Comparison of ENCODE assay signal across 8 cellular contexts in genomic region chr1:25543425-25544242, GRCh38. TPM values are rescaled to one million over a fixed set of nuclear protein-coding genes. Genes with fewer than 3 reads are reported as not detected.
DNase-seq lines count a peak whose midpoint lies in the region; ATAC-seq and TF ChIP-seq lines count a peak whose summit lies in the region.

Gene LDLRAP1, plus strand, starts transcription at chr1:25543606. Its CDS starts 93 bp downstream, at chr1:25543699.

- H3K4me1 ChIP-seq in HUES48 (ENCODE audit: control insufficient read depth, insufficient read depth, low read length), result peaks cover 6% of the 10 kb centered on the region; the same call in 1 of the 2 replicates
- H3K4me1 ChIP-seq in psoas muscle, result peaks cover 30% of the 10 kb centered on the region
- H3K4me1 ChIP-seq in aorta (ENCODE audit: control insufficient read depth in 1 of 2, insufficient read depth in 2 of 2, low read length in 2 of 2), result no peaks in the 10 kb centered on the region

- ATAC-seq in GM19467 (IDR thresholded peaks at IDR 0.05; ENCODE audit: unreplicated experiment) (peak; percentile 72), psoas muscle (peak; percentile 94 to 96 (median 96)), aorta (ENCODE audit: low FRiP score) (peak; percentile 95)

- H3K4me3 ChIP-seq in HUES48 (ENCODE audit: low read depth, low read length) (peak within 1 kb of the TSS; percentile 83), psoas muscle (peak within 1 kb of the TSS; percentile 99), aorta (ENCODE audit: low read length in 2 of 2) (peak within 1 kb of the TSS; percentile 58 to 93)

- TF ChIP-seq CTCF in psoas muscle (IDR thresholded peaks at IDR 0.05), result no peak

- no peaks in the 10 kb centered on the region for H3K9me3 ChIP-seq in HUES48 (ENCODE audit: control insufficient read depth, insufficient read depth, low read length)
- no peaks in the 10 kb centered on the region for H3K9me3 ChIP-seq in psoas muscle
- no peaks in the 10 kb centered on the region for H3K9me3 ChIP-seq in aorta (ENCODE audit: control insufficient read depth, low read length)

- WGBS in psoas muscle, 3 donors, result 1% methylated on average over 45 to 98 of the region's 99 CpGs
- WGBS in aorta, 2 donors, result 0 to 1% methylated on average over 74 to 99 of the region's 99 CpGs

- H3K36me3 ChIP-seq in HUES48 (ENCODE audit: control insufficient read depth, insufficient read depth, low read length) (no peaks in the 10 kb centered on the region), psoas muscle (ENCODE audit: insufficient read depth in 1 of 2, low read depth in 1 of 2) (no peaks in the 10 kb centered on the region), aorta (ENCODE audit: control insufficient read depth in 1 of 2, insufficient read depth in 2 of 2, low read length in 1 of 2) (no peaks in the 10 kb centered on the region)

- H3K9ac ChIP-seq in HUES48 (ENCODE audit: low read depth, low read length), result peak within 1 kb of the TSS; percentile 56; the same call in 1 of the 2 replicates

- H3K27me3 ChIP-seq in HUES48 (ENCODE audit: control insufficient read depth, insufficient read depth, low read length) (peaks cover 3% of the 10 kb centered on the region; the same call in 1 of the 2 replicates), psoas muscle (ENCODE audit: insufficient read depth in 3 of 3, low read length in 2 of 3) (no peaks in the 10 kb centered on the region), aorta (ENCODE audit: control insufficient read depth in 1 of 2, insufficient read depth in 2 of 2, low read length in 1 of 2) (no peaks in the 10 kb centered on the region)

- H3K27ac ChIP-seq in HUES48 (ENCODE audit: low read depth, low read length), result peak within 1 kb of the TSS; percentile 64
- H3K27ac ChIP-seq in psoas muscle, result peak within 1 kb of the TSS; percentile 96
- H3K27ac ChIP-seq in aorta (ENCODE audit: low read depth in 1 of 2, low read length in 2 of 2), result peak within 1 kb of the TSS; percentile 19 to 90

- DNase-seq in COLO668 (lab: John Stamatoyannopoulos, UW; ENCODE audit: unreplicated experiment) (peak; percentile 82), astrocyte of the hippocampus (ENCODE audit: low read depth, low spot score) (peak; percentile 90), hepatic stellate cell (ENCODE audit: low spot score) (peak; percentile 85), psoas muscle (peak; percentile 81 to 90), aorta (peak; percentile 82 to 93)

- intact Hi-C loops in T-helper 2 cell treated with Interferon-gamma antibody and Interleukin-4, amounts not matched to agents 100 ng/mL and 5 ng/mL, for 36 hours (cut with micrococcal nuclease), result no loop called here
- intact Hi-C loops in psoas muscle (cut with DNase I), result no loop called here
- intact Hi-C loops in aorta (cut with DNase I), result loop anchor here in 1 of 2 donors (10.0 kb wide), 1 partner anchor 59 kb away; no protein-coding TSS in a partner anchor

RNA-seq across cellular contexts. Expression of gene LDLRAP1, which starts in this region (rescaled TPM):
- total RNA-seq in T-helper 2 cell treated with Interferon-gamma antibody and Interleukin-4, amounts not matched to agents 100 ng/mL and 5 ng/mL, for 36 hours, result 25.1 and 27.5 TPM in 2 replicates
- total RNA-seq in psoas muscle (10 to 100 TPM; 10.1 to 12.9 (median 10.9) TPM), aorta (10 to 100 TPM; 25.6 to 34.7 TPM)
- polyA plus RNA-seq in psoas muscle (10 to 100 TPM in 1 of 3 donors, 1 to 10 TPM in 2; 5.6 to 10.5 (median 6.7) TPM), aorta (10 to 100 TPM; 17.5 to 33.9 TPM)

Comparison
In these comparisons a context has a peak if more than half of its experiments do, and no peak if none do; other contexts are left out.
1. Peak in every context shown above with its lines: DNase-seq, ATAC-seq, H3K4me3 ChIP-seq and H3K27ac ChIP-seq.